ENCODE assay signal across 14 cellular contexts in genomic region chr2:133138693-133139092, GRCh38.
A peak's percentile ranks its signal among the peaks of the same experiment; 100 is the strongest.
DNase-seq lines count a peak whose midpoint lies in the region; ATAC-seq and TF ChIP-seq lines count a peak whose summit lies in the region.
"Had no signal": no experiment of that assay in that cellular context is flagged by ENCODE, and none has a peak within 500 bp of the region (broad histone marks: within the 10 kb centered on the region; RNA-seq: fewer than 3 reads in every experiment).

No MANE protein-coding gene starts in this region.

- H3F3A ChIP-seq in PC-3 (ENCODE audit: low read length, unreplicated experiment) (no peaks in the 10 kb centered on the region), GM23248 (ENCODE audit: insufficient read depth) (no peaks in the 10 kb centered on the region)

- H3K4me1 Mint-ChIP-seq in stimulated activated effector memory CD8-positive, alpha-beta T cell treated with anti-CD3 and anti-CD28 coated beads, Interleukin-12 subunit alpha, Interleukin-12 subunit beta, amount 100 ng/mL, for 72 hours: no peaks in the 10 kb centered on the region
- H3K4me1 Mint-ChIP-seq: CD8-positive, alpha-beta memory T cell had no signal

- H3K36me3 ChIP-seq in PC-3 (ENCODE audit: low read depth, low read length) (no peaks in the 10 kb centered on the region), mesendoderm (ENCODE audit: control insufficient read depth, insufficient read depth, low read length) (no peaks in the 10 kb centered on the region), GM23248 (ENCODE audit: low read depth) (no peaks in the 10 kb centered on the region)
- H3K36me3 ChIP-seq: BLaER1 treated with 17β-estradiol and CSF1 and Interleukin-3, amounts not matched to agents 10 nM and 100 nM had no signal

- no peak overlapping the region for H4K8ac ChIP-seq in mesendoderm (ENCODE audit: low read depth, low read length)

- H3K79me1 ChIP-seq in mesendoderm (ENCODE audit: low read length): no peaks in the 10 kb centered on the region

- H3K27ac Mint-ChIP-seq in stimulated activated effector memory CD8-positive, alpha-beta T cell treated with anti-CD3 and anti-CD28 coated beads, Interleukin-12 subunit alpha, Interleukin-12 subunit beta, amount 100 ng/mL, for 72 hours: no peak overlapping the region
- H3K27ac Mint-ChIP-seq: CD8-positive, alpha-beta memory T cell had no signal

- no peak overlapping the region for H3K4me3 Mint-ChIP-seq in stimulated activated effector memory CD8-positive, alpha-beta T cell treated with anti-CD3 and anti-CD28 coated beads, Interleukin-12 subunit alpha, Interleukin-12 subunit beta, amount 100 ng/mL, for 72 hours
- H3K4me3 Mint-ChIP-seq: CD8-positive, alpha-beta memory T cell had no signal

- H3K27me3 ChIP-seq in PC-3 (ENCODE audit: low read length) (no peaks in the 10 kb centered on the region), foreskin keratinocyte (no peaks in the 10 kb centered on the region), mesendoderm (ENCODE audit: insufficient read depth, low read length, poor library complexity) (no peaks in the 10 kb centered on the region), GM23248 (replicated peaks; ENCODE audit: insufficient read depth) (no peaks in the 10 kb centered on the region)
- H3K27me3 ChIP-seq: BLaER1 treated with 17β-estradiol and CSF1 and Interleukin-3, amounts not matched to agents 10 nM and 100 nM had no signal

- no peak overlapping the region for H3K56ac ChIP-seq in mesendoderm (ENCODE audit: low read length)

- no peak overlapping the region for H2AK5ac ChIP-seq in mesendoderm (ENCODE audit: low read length)

- no CpG with 5 or more reads among the region's 4 CpGs for WGBS in mesendoderm (ENCODE audit: extremely low coverage, insufficient coverage, low lambda C conversion rate)
- WGBS in GM23248 (ENCODE audit: low coverage in 1 of 2, low lambda C conversion rate in 2 of 2, missing lambda C conversion rate in 2 of 2), 2 experiments: 63 to 69% methylated on average over 4 of the region's 4 CpGs

- no peak overlapping the region for H3K23ac ChIP-seq in mesendoderm (ENCODE audit: low read length)

- H3K79me2 ChIP-seq in PC-3 (ENCODE audit: low read length): no peaks in the 10 kb centered on the region
- H3K79me2 ChIP-seq in mesendoderm (ENCODE audit: control insufficient read depth, insufficient read depth, low read length): no peaks in the 10 kb centered on the region
- no peaks in the 10 kb centered on the region for H3K79me2 ChIP-seq in GM23248 (ENCODE audit: insufficient read depth)

- no peaks in the 10 kb centered on the region for H3K9me2 ChIP-seq in PC-3 (replicated peaks; ENCODE audit: low read length)
- no peaks in the 10 kb centered on the region for H3K9me2 ChIP-seq in GM23248 (ENCODE audit: insufficient read depth)

- H3K9me3 ChIP-seq in PC-3 (ENCODE audit: low read length): no peaks in the 10 kb centered on the region
- no peaks in the 10 kb centered on the region for H3K9me3 ChIP-seq in GM23248 (ENCODE audit: low read depth)
- H3K9me3 ChIP-seq: BLaER1 treated with 17β-estradiol and CSF1 and Interleukin-3, amounts not matched to agents 10 nM and 100 nM had no signal

- H3K9me3 Mint-ChIP-seq in stimulated activated effector memory CD8-positive, alpha-beta T cell treated with anti-CD3 and anti-CD28 coated beads, Interleukin-12 subunit alpha, Interleukin-12 subunit beta, amount 100 ng/mL, for 72 hours: peaks cover 12% of the 10 kb centered on the region

- DNase-seq in ELF-1 (ENCODE audit: low read depth, low spot score): peak; percentile 3
- DNase-seq in PC-3: peak; percentile 81
- peak; percentile 86 to 93 for DNase-seq in foreskin keratinocyte
- DNase-seq in mesendoderm: peak; percentile 3
- no peak for DNase-seq in GM23248
- no peak for DNase-seq in stimulated activated effector memory CD8-positive, alpha-beta T cell treated with anti-CD3 and anti-CD28 coated beads, Interleukin-12 subunit alpha, Interleukin-12 subunit beta, amount 100 ng/mL, for 72 hours (ENCODE audit: low spot score in 2 of 2)
- no peak for DNase-seq in activated T-cell treated with anti-CD3 and anti-CD28 coated beads, Interleukin-2, amount 50 U/mL, for 48 hours
- DNase-seq: CD8-positive, alpha-beta memory T cell; NCI-H146; NCI-H2081; NCI-H748 treated with DMSO at 0.1 percent for 48 hours had no signal

- H3K4me3 ChIP-seq in PC-3 (ENCODE audit: low read length) (no peak overlapping the region), mesendoderm (ENCODE audit: low read length) (no peak overlapping the region), GM23248 (no peak overlapping the region)
- H3K4me3 ChIP-seq: BLaER1 treated with 17β-estradiol and CSF1 and Interleukin-3, amounts not matched to agents 10 nM and 100 nM; K562 had no signal

- H4K20me1 ChIP-seq in PC-3 (ENCODE audit: low read length) (no peaks in the 10 kb centered on the region), GM23248 (ENCODE audit: insufficient read depth) (no peaks in the 10 kb centered on the region)
- H4K20me1 ChIP-seq: BLaER1 treated with 17β-estradiol and CSF1 and Interleukin-3, amounts not matched to agents 10 nM and 100 nM had no signal

- no peak overlapping the region for H3K18ac ChIP-seq in mesendoderm (ENCODE audit: low read length)

- H2BK120ac ChIP-seq in mesendoderm (ENCODE audit: low read depth, low read length): no peak overlapping the region

- no peak overlapping the region for H3K4ac ChIP-seq in mesendoderm (ENCODE audit: low read depth, low read length)

- TF ChIP-seq CTCF in PC-3 (conservative IDR thresholded peaks at IDR 0.05; ENCODE audit: low read depth, low read length) (no peak), foreskin keratinocyte (conservative IDR thresholded peaks at IDR 0.05) (no peak)

- no peak overlapping the region for H3K9ac ChIP-seq in PC-3 (ENCODE audit: low read length)
- no peak overlapping the region for H3K9ac ChIP-seq in mesendoderm (ENCODE audit: low read length)
- no peak overlapping the region for H3K9ac ChIP-seq in GM23248
- H3K9ac ChIP-seq: BLaER1 treated with 17β-estradiol and CSF1 and Interleukin-3, amounts not matched to agents 10 nM and 100 nM had no signal

- H4K5ac ChIP-seq in mesendoderm (ENCODE audit: low read length): no peak overlapping the region

- CTCF ChIA-PET in PC-3 (lab: Charles Lee): no interaction called here

- no peaks in the 10 kb centered on the region for H3K36me3 Mint-ChIP-seq in stimulated activated effector memory CD8-positive, alpha-beta T cell treated with anti-CD3 and anti-CD28 coated beads, Interleukin-12 subunit alpha, Interleukin-12 subunit beta, amount 100 ng/mL, for 72 hours
- H3K36me3 Mint-ChIP-seq: CD8-positive, alpha-beta memory T cell had no signal

- H2BK15ac ChIP-seq in mesendoderm (replicated peaks; ENCODE audit: low read depth): no peak overlapping the region

- no TSS peak for BruUV-seq in PC-3 (replicated peaks; lab: Mats Ljungman, UMichigan)

- no peak overlapping the region for H2BK5ac ChIP-seq in mesendoderm (ENCODE audit: low read length)

- no peak overlapping the region for H3K4me2 ChIP-seq in PC-3 (ENCODE audit: low read length)
- H3K4me2 ChIP-seq in mesendoderm (ENCODE audit: low read length): no peak overlapping the region
- no peak overlapping the region for H3K4me2 ChIP-seq in GM23248 (ENCODE audit: unreplicated experiment)
- H3K4me2 ChIP-seq: BLaER1 treated with 17β-estradiol and CSF1 and Interleukin-3, amounts not matched to agents 10 nM and 100 nM had no signal

- in situ Hi-C loops in GM23248 (cut with MboI): no loop called here

- peak overlapping the region; percentile 23 for H3K27ac ChIP-seq in PC-3 (ENCODE audit: low read length)
- H3K27ac ChIP-seq in foreskin keratinocyte: no peak overlapping the region
- H3K27ac ChIP-seq in mesendoderm (ENCODE audit: low read depth, low read length): no peak overlapping the region
- no peak overlapping the region for H3K27ac ChIP-seq in GM23248
- H3K27ac ChIP-seq: BLaER1 treated with 17β-estradiol and CSF1 and Interleukin-3, amounts not matched to agents 10 nM and 100 nM; RWPE1 had no signal

- intact Hi-C loops in PC-3 (cut with micrococcal nuclease): no loop called here

- POLR2A ChIA-PET in PC-3 (lab: Charles Lee; ENCODE audit: unreplicated experiment): no interaction called here

- peak; percentile 50 for ATAC-seq in PC-3
- ATAC-seq in foreskin keratinocyte: peak; percentile 99
- no peak for ATAC-seq in stimulated activated effector memory CD8-positive, alpha-beta T cell treated with anti-CD3 and anti-CD28 coated beads, Interleukin-12 subunit alpha, Interleukin-12 subunit beta, amount 100 ng/mL, for 72 hours
- ATAC-seq: K562 had no signal

- H3K4me1 ChIP-seq in PC-3 (ENCODE audit: insufficient read depth, low read length) (peaks cover 23% of the 10 kb centered on the region), foreskin keratinocyte (peaks cover 6% of the 10 kb centered on the region), mesendoderm (ENCODE audit: control insufficient read depth, low read depth, low read length) (no peaks in the 10 kb centered on the region), GM23248 (ENCODE audit: insufficient read depth) (no peaks in the 10 kb centered on the region)

- no peak overlapping the region for H2AFZ ChIP-seq in PC-3 (ENCODE audit: low read length)
- H2AFZ ChIP-seq in GM23248: no peak overlapping the region

Comparison
In these comparisons a context has a peak if more than half of its experiments do, and no peak if none do; other contexts are left out.
1. DNase-seq: peak in ELF-1 (single experiment), PC-3 (single experiment), foreskin keratinocyte (2 of 2) and mesendoderm (single experiment); none in GM23248 (single experiment), stimulated activated effector memory CD8-positive, alpha-beta T cell treated with anti-CD3 and anti-CD28 coated beads, Interleukin-12 subunit alpha, Interleukin-12 subunit beta, amount 100 ng/mL, for 72 hours (0 of 2) and activated T-cell treated with anti-CD3 and anti-CD28 coated beads, Interleukin-2, amount 50 U/mL, for 48 hours (0 of 2).